In the genomic region with DNA sequence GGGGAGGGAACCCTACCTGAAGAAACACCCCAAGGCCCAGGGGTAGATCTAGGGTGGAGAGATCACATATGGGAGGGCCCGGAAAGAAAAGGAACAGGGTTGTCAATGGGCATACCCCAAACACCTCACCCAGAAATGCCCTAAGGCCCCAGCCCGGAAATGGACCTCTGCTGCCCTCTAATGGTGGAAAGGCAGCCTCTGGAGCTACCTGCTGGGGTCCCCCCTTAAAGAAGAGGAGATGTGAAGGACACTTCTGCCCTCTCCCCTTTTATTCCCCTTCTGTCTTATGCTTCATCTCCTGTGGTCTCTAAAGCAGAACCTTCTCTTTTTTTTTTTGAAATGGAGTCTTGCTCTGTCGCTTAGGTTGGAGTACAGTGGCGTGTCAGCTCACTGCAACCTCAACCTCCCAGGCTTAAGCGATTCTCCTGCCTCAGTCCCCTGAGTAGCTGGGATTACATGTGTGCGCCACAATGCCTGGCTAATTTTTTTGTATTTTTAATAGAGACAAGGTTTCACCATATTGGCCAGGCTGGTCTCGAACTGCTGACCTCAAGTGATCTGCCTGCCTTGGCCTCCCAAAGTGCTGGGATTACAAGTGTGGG, we compare ENCODE assay signal across 8 cellular contexts. TPM values are rescaled to one million over a fixed set of nuclear protein-coding genes. Genes with fewer than 3 reads are reported as not detected.
DNase-seq lines count a peak whose midpoint lies in the region; ATAC-seq, FAIRE-seq and TF ChIP-seq lines count a peak whose summit lies in the region.

No MANE protein-coding gene starts in this region.

- FAIRE-seq in GM12891 (lab: Jason Lieb, UNC), result no peak

- no peaks in the 10 kb centered on the region for H3K27me3 Mint-ChIP-seq in activated CD8-positive, alpha-beta T cell treated with anti-CD3 and anti-CD28 coated beads for 36 hours
- no peaks in the 10 kb centered on the region for H3K27me3 Mint-ChIP-seq in mesothelial cell of epicardium (ENCODE audit: low read depth)

- POLR2A ChIA-PET in activated CD8-positive, alpha-beta T cell treated with anti-CD3 and anti-CD28 coated beads for 36 hours (lab: Charles Lee), result interaction anchor here (0.6 to 2.1 kb wide), 6 partner anchors 9 to 149 kb away, joined by 3 to 6 read pairs (median 4); no protein-coding TSS in a partner anchor

- in situ Hi-C loops in ACHN (cut with HindIII; ENCODE audit: low pct_ligation_motif_present, low pct_unique_long_range_greater_than_20kb, low sequenced_read_pairs), result loop anchor here (25.0 kb wide), 1 partner anchor 174 kb away; no protein-coding TSS in a partner anchor

- no peaks in the 10 kb centered on the region for H3K9me3 Mint-ChIP-seq in activated CD8-positive, alpha-beta T cell treated with anti-CD3 and anti-CD28 coated beads for 36 hours
- no peaks in the 10 kb centered on the region for H3K9me3 Mint-ChIP-seq in mesothelial cell of epicardium

- peak overlapping the region; percentile 19 for H3K27ac Mint-ChIP-seq in activated CD8-positive, alpha-beta T cell treated with anti-CD3 and anti-CD28 coated beads for 36 hours
- H3K27ac Mint-ChIP-seq in mesothelial cell of epicardium, result no peak overlapping the region

- DNase-seq in ACHN (peak; percentile 59), GM12891 (ENCODE audit: insufficient read length, low spot score) (peak; percentile 68), NCI-H526 (lab: John Stamatoyannopoulos, UW) (peak; percentile 47 to 79), mesothelial cell of epicardium (ENCODE audit: low spot score in 2 of 2, unreplicated experiment in 2 of 2) (peak; percentile 57 to 88)
- peak; percentile 91 for DNase-seq in activated CD8-positive, alpha-beta T cell treated with anti-CD3 and anti-CD28 coated beads for 36 hours
- peak; percentile 80 for DNase-seq in effector CD8-positive, alpha-beta T cell (lab: John Stamatoyannopoulos, UW)
- peak; percentile 76 for DNase-seq in stimulated activated CD8-positive, alpha-beta memory T cell treated with anti-CD3 and anti-CD28 coated beads, Interleukin-4, amount 100 ng/mL, for 24 hours (ENCODE audit: low read depth)

- H3K4me3 Mint-ChIP-seq in activated CD8-positive, alpha-beta T cell treated with anti-CD3 and anti-CD28 coated beads for 36 hours, result no peak overlapping the region
- no peak overlapping the region for H3K4me3 Mint-ChIP-seq in mesothelial cell of epicardium

- intact Hi-C loops in activated CD8-positive, alpha-beta T cell treated with anti-CD3 and anti-CD28 coated beads for 36 hours (cut with micrococcal nuclease), result loop anchor here (1.0 kb wide), 1 partner anchor 214 kb away; no protein-coding TSS in a partner anchor

- H3K36me3 Mint-ChIP-seq in activated CD8-positive, alpha-beta T cell treated with anti-CD3 and anti-CD28 coated beads for 36 hours (ENCODE audit: low read depth), result no peaks in the 10 kb centered on the region
- H3K36me3 Mint-ChIP-seq in mesothelial cell of epicardium, result no peaks in the 10 kb centered on the region

- H3K4me1 Mint-ChIP-seq in activated CD8-positive, alpha-beta T cell treated with anti-CD3 and anti-CD28 coated beads for 36 hours (ENCODE audit: low read depth), result peaks cover 47% of the 10 kb centered on the region
- H3K4me1 Mint-ChIP-seq in mesothelial cell of epicardium, result peaks cover 43% of the 10 kb centered on the region

- peak; percentile 19 for ATAC-seq in activated CD8-positive, alpha-beta T cell treated with anti-CD3 and anti-CD28 coated beads for 36 hours
- ATAC-seq in HG03135 (IDR thresholded peaks at IDR 0.05; ENCODE audit: unreplicated experiment), result no peak

- no peak for TF ChIP-seq POLR2A in GM12891 (IDR thresholded peaks at IDR 0.05; ENCODE audit: low read depth, low read length)

- CTCF ChIA-PET in activated CD8-positive, alpha-beta T cell treated with anti-CD3 and anti-CD28 coated beads for 36 hours (lab: Charles Lee), result interaction anchor here (0.6 to 9.6 kb wide), 51 partner anchors 9 to 440 kb away, joined by 3 to 272 read pairs (median 9); a partner anchor contains a TSS

- peak; percentile 89 for TF ChIP-seq CTCF in activated CD8-positive, alpha-beta T cell treated with anti-CD3 and anti-CD28 coated beads for 36 hours (IDR thresholded peaks at IDR 0.05)
- TF ChIP-seq CTCF in mesothelial cell of epicardium (IDR thresholded peaks at IDR 0.05; ENCODE audit: unreplicated experiment), result peak; percentile 76

TF ChIP-seq in GM12891, 5 proteins besides CTCF, POLR2A, EP300 and RAD21:
- TF ChIP-seq TAF1 (IDR thresholded peaks at IDR 0.05; ENCODE audit: low read depth, low read length), result no peak
- no peak for TF ChIP-seq POU2F2 (IDR thresholded peaks at IDR 0.05; ENCODE audit: low read depth, low read length)
- no peak for TF ChIP-seq SPI1 (IDR thresholded peaks at IDR 0.05; ENCODE audit: low read depth, low read length)
- no peak for TF ChIP-seq POLR2AphosphoS5 (IDR thresholded peaks at IDR 0.05; ENCODE audit: low read depth, low read length)
- no peak for TF ChIP-seq PAX5 (IDR thresholded peaks at IDR 0.05; ENCODE audit: insufficient read depth, low read length, severe bottlenecking)
TF ChIP-seq in GM12891: peak in this region for 0.

RNA-seq across cellular contexts. Expression of a gene that starts 0.4 kb away (rescaled TPM):
- 0.83 TPM for polyA plus RNA-seq in GM12891 (2012; ENCODE audit: low read depth, missing spikeins)
- total RNA-seq in activated CD8-positive, alpha-beta T cell treated with anti-CD3 and anti-CD28 coated beads for 36 hours, result 1 to 10 TPM; 1.0 to 1.1 TPM
- total RNA-seq in mesothelial cell of epicardium, result 3.3 to 4.9 TPM (median 4.2 TPM) in 3 replicates

RNA-seq across cellular contexts. Expression of a gene that starts 40.0 kb away (rescaled TPM):
- not detected for polyA plus RNA-seq in GM12891 (2012; ENCODE audit: low read depth, missing spikeins)
- total RNA-seq in activated CD8-positive, alpha-beta T cell treated with anti-CD3 and anti-CD28 coated beads for 36 hours, result not detected
- not detected in 3 replicates for total RNA-seq in mesothelial cell of epicardium

RNA-seq across cellular contexts. Expression of a gene that starts 44.4 kb away (rescaled TPM):
- polyA plus RNA-seq in GM12891 (2012; ENCODE audit: low read depth, missing spikeins), result not detected
- total RNA-seq in activated CD8-positive, alpha-beta T cell treated with anti-CD3 and anti-CD28 coated beads for 36 hours, result not detected
- 0.40 TPM in 1 of 3 replicates, not detected in the others for total RNA-seq in mesothelial cell of epicardium

RNA-seq across cellular contexts. Expression of a gene that starts 47.7 kb away (rescaled TPM):
- 36.6 TPM for polyA plus RNA-seq in GM12891 (2012; ENCODE audit: low read depth, missing spikeins)
- 10 to 100 TPM; 90.6 to 93.4 TPM for total RNA-seq in activated CD8-positive, alpha-beta T cell treated with anti-CD3 and anti-CD28 coated beads for 36 hours
- total RNA-seq in mesothelial cell of epicardium, result 7.3 to 7.6 TPM (median 7.3 TPM) in 3 replicates
